In genomic region chr21:29205009-29205408, GRCh38 we compare ENCODE assay signal across 25 cellular contexts.
"Had no signal": no experiment of that assay in that cellular context is flagged by ENCODE, and none has a peak within 500 bp of the region (broad histone marks: within the 10 kb centered on the region; RNA-seq: fewer than 3 reads in every experiment).

No MANE protein-coding gene starts in this region.

- H3K4me3 Mint-ChIP-seq: immature natural killer cell; naive thymus-derived CD8-positive, alpha-beta T cell; nephron; neural crest cell; stimulated activated naive CD8-positive, alpha-beta T cell treated with anti-CD3 and anti-CD28 coated beads, Interleukin-15, amount 100 ng/mL, for 72 hours; type B pancreatic cell had no signal

- ATAC-seq: left colon; left lung; lower lobe of right lung; naive thymus-derived CD8-positive, alpha-beta T cell; pancreas; right cardiac atrium; sciatic nerve; stimulated activated naive CD8-positive, alpha-beta T cell treated with anti-CD3 and anti-CD28 coated beads, Interleukin-15, amount 100 ng/mL, for 72 hours had no signal

- FAIRE-seq: islet of Langerhans, kidney, pancreas had no signal

- H3K4me1 Mint-ChIP-seq: immature natural killer cell, nephron had no signal

- DNase-seq: immature natural killer cell; kidney; left colon; left lung; lower lobe of right lung; mammary epithelial cell; mesenchymal stem cell; naive thymus-derived CD8-positive, alpha-beta T cell; nucleus accumbens; pancreas; posterior cingulate gyrus; retina; right cardiac atrium; stimulated activated CD4-positive, alpha-beta T cell treated with anti-CD3 and anti-CD28 coated beads, Interleukin-12 subunit alpha, Interleukin-12 subunit beta, amount 100 ng/mL, for 4 hours; stimulated activated CD4-positive, alpha-beta T cell treated with anti-CD3 and anti-CD28 coated beads, Interleukin-15, amount 100 ng/mL, for 24 hours; stimulated activated CD4-positive, alpha-beta T cell treated with anti-CD3 and anti-CD28 coated beads, Interleukin-2, amount 100 ng/mL, for 24 hours; stimulated activated CD4-positive, alpha-beta T cell treated with anti-CD3 and anti-CD28 coated beads, Interleukin-4, amount 100 ng/mL, for 1 hour; stimulated activated naive CD4-positive, alpha-beta T cell treated with Interleukin-2 at 50 U/mL for 16 hours; stimulated activated naive CD8-positive, alpha-beta T cell treated with anti-CD3 and anti-CD28 coated beads, Interleukin-15, amount 100 ng/mL, for 72 hours; substantia nigra had no signal

- H3K36me3 Mint-ChIP-seq: type B pancreatic cell had no signal

- H3K27ac Mint-ChIP-seq: immature natural killer cell; naive thymus-derived CD8-positive, alpha-beta T cell; nephron; type B pancreatic cell had no signal
